13 cellular contexts compared by ENCODE assay signal in the genomic region with DNA sequence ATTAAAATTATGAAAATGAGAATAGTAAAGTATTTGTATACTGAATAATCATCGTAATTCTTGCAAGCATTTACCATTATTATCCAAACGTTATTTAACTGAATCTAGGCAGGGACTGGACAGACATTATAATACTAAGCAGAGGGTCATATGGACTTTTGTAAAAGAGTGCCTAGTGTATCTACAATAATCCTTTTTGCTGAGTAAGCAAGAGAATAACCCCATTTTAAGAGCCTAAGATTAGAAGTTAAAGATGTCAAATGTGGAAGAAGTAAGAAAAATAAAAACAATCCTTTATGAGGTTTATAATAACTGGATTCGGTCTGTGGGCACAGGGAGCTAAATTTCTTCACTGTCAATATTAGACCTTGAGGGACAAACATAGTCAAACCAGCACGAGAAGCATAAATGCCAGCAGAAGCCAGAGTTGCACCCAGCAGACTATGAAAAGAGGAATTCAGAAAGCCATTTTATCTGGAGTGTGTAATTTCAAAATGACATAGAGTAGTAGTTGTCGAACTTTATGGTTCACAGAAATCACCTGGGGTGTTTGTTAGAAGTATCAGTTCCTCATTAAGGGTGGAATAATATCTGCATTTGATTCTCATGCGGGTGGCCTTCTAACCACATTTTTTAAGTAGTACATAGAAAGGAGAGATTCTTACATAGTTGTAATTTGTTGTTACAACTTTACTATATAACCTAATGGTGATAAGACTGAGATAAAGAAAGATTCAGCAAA. TPM values are rescaled to one million over a fixed set of nuclear protein-coding genes. Genes with fewer than 3 reads are reported as not detected.
A peak's percentile ranks its signal among the peaks of the same experiment; 100 is the strongest.
DNase-seq lines count a peak whose midpoint lies in the region; ATAC-seq and TF ChIP-seq lines count a peak whose summit lies in the region.
"Had no signal": no experiment of that assay in that cellular context is flagged by ENCODE, and none has a peak within 500 bp of the region (broad histone marks: within the 10 kb centered on the region; RNA-seq: fewer than 3 reads in every experiment).

No MANE protein-coding gene starts in this region.

- peaks cover 0 to 1% (median 0%) of the 10 kb centered on the region in 3 experiments; a peak in 1 of 7 replicates for H3K36me3 Mint-ChIP-seq in H9 (ENCODE audit: insufficient read depth in 1 of 3, low read depth in 3 of 3)
- H3K36me3 Mint-ChIP-seq: CD4-positive, CD25-positive, alpha-beta regulatory T cell had no signal

- no CpG with 5 or more reads among the region's 6 CpGs for WGBS in H9 (ENCODE audit: extremely low coverage, insufficient read length, low lambda C conversion rate)

- no peak overlapping the region for H2BK20ac ChIP-seq in H9 (ENCODE audit: low read depth, low read length, poor library complexity, severe bottlenecking)

- no peak overlapping the region for H3K4me2 ChIP-seq in H9 (ENCODE audit: insufficient read depth, insufficient read length, low read length)
- H3K4me2 ChIP-seq: KMS-11 had no signal

- no peak overlapping the region for H3K27ac Mint-ChIP-seq in H9
- H3K27ac Mint-ChIP-seq: CD4-positive, CD25-positive, alpha-beta regulatory T cell; T-helper 1 cell treated with Interleukin-12 subunit alpha and Interleukin-12 subunit beta and Interleukin-4 antibody, amounts not matched to agents 30 μg/mL and 1 μg/mL, for 36 hours had no signal

- no peak overlapping the region for H3K4ac ChIP-seq in H9 (ENCODE audit: low read depth, low read length)

- no peak overlapping the region for H3K14ac ChIP-seq in H9 (ENCODE audit: insufficient read depth, low read length)

- no peak overlapping the region for H2BK5ac ChIP-seq in H9 (ENCODE audit: insufficient read length, low read length)

- peak; percentile 95 for ATAC-seq in GM18502 (IDR thresholded peaks at IDR 0.05; ENCODE audit: poor library complexity, unreplicated experiment)
- ATAC-seq in GM21360 (IDR thresholded peaks at IDR 0.05; ENCODE audit: unreplicated experiment) = peak; percentile 90
- ATAC-seq in HG03039 (IDR thresholded peaks at IDR 0.05; ENCODE audit: unreplicated experiment) = peak; percentile 92

- no peaks in the 10 kb centered on the region for H3K27me3 ChIP-seq in H9 (ENCODE audit: insufficient read depth, low read length)

- no peak overlapping the region for H4K5ac ChIP-seq in H9 (ENCODE audit: insufficient read length, low read depth, low read length)

- H2BK12ac ChIP-seq in H9 (ENCODE audit: insufficient read length, low read depth, low read length) = no peak overlapping the region

- no peaks in the 10 kb centered on the region for H4K20me1 ChIP-seq in H9 (ENCODE audit: control insufficient read depth, insufficient read depth, insufficient read length)

- no peak overlapping the region for H2AFZ ChIP-seq in H9 (ENCODE audit: low read length)

- H3K27me3 Mint-ChIP-seq in H9 (ENCODE audit: low read depth) = no peaks in the 10 kb centered on the region

- H3K27ac ChIP-seq in H9 (ENCODE audit: insufficient read length, low read depth, low read length) = no peak overlapping the region
- H3K27ac ChIP-seq: KMS-11 had no signal

- peaks cover 4% of the 10 kb centered on the region; the same call in 1 of the 2 replicates for H3K4me1 ChIP-seq in H9 (ENCODE audit: insufficient read depth, low read length)

- TF ChIP-seq CTCF in H9 (conservative IDR thresholded peaks at IDR 0.05) = no peak

- no peak overlapping the region for H4K8ac ChIP-seq in H9 (replicated peaks; ENCODE audit: insufficient read length, low read depth, low read length)

- DNase-seq in NCI-H69 (lab: John Stamatoyannopoulos, UW) (peak; percentile 25), NCI-H1105 treated with DMSO at 0.1 percent for 48 hours (lab: John Stamatoyannopoulos, UW) (no peak), H9 (no peak)
- no peak for DNase-seq in stimulated activated naive CD4-positive, alpha-beta T cell (lab: John Stamatoyannopoulos, UW)
- no peak for DNase-seq in activated CD8-positive, alpha-beta memory T cell treated with anti-CD3 and anti-CD28 coated beads, Interleukin-2, amount 50 U/mL, for 4 hours
- DNase-seq: CD4-positive, CD25-positive, alpha-beta regulatory T cell; islet precursor cell; stimulated activated CD4-positive, alpha-beta T cell treated with anti-CD3 and anti-CD28 coated beads, Interleukin-2, amount 100 ng/mL, for 48 hours had no signal

- H3K79me2 ChIP-seq in H9 (ENCODE audit: insufficient read depth, low read length) = 0 out of 2 replicates have a peak, but pooled peaks cover 2% of the 10 kb centered on the region

- no peak overlapping the region for H3T11ph ChIP-seq in H9 (ENCODE audit: low read length)

- H4K91ac ChIP-seq in H9 (ENCODE audit: insufficient read length, low read depth, low read length) = no peak overlapping the region

- no peaks in the 10 kb centered on the region for H3K9me3 ChIP-seq in H9 (ENCODE audit: control insufficient read depth, low read depth, low read length)

- no peaks in the 10 kb centered on the region for H3K79me1 ChIP-seq in H9 (ENCODE audit: insufficient read depth, low read depth, low read length, poor library complexity, severe bottlenecking)

- no peak overlapping the region for H3K9ac ChIP-seq in H9 (ENCODE audit: extremely low read depth, insufficient read length, low read length)
- H3K9ac ChIP-seq: KMS-11 had no signal

- H3K4me1 Mint-ChIP-seq in H9 = peaks cover 11 to 22% of the 10 kb centered on the region in 2 experiments
- H3K4me1 Mint-ChIP-seq: CD4-positive, CD25-positive, alpha-beta regulatory T cell had no signal

- H3K56ac ChIP-seq in H9 (ENCODE audit: insufficient read length, low read depth, low read length) = no peak overlapping the region

- no peaks in the 10 kb centered on the region for H3K9me3 Mint-ChIP-seq in H9
- H3K9me3 Mint-ChIP-seq: T-helper 1 cell treated with Interleukin-12 subunit alpha and Interleukin-12 subunit beta and Interleukin-4 antibody, amounts not matched to agents 30 μg/mL and 1 μg/mL, for 36 hours had no signal

- H3K4me3 Mint-ChIP-seq in H9 = no peak overlapping the region
- H3K4me3 Mint-ChIP-seq: CD4-positive, CD25-positive, alpha-beta regulatory T cell; T-helper 1 cell treated with Interleukin-12 subunit alpha and Interleukin-12 subunit beta and Interleukin-4 antibody, amounts not matched to agents 30 μg/mL and 1 μg/mL, for 36 hours had no signal

- H3K18ac ChIP-seq in H9 (ENCODE audit: insufficient read length, low read depth, low read length) = no peak overlapping the region

- H3K23ac ChIP-seq in H9 (ENCODE audit: insufficient read length, low read depth, low read length) = no peak overlapping the region

- no peaks in the 10 kb centered on the region for H3K23me2 ChIP-seq in H9 (ENCODE audit: insufficient read length, low read depth, low read length, poor library complexity, severe bottlenecking)

- no peak overlapping the region for H2BK120ac ChIP-seq in H9 (ENCODE audit: low read depth, low read length, poor library complexity, severe bottlenecking)

- no peak overlapping the region for H2AK5ac ChIP-seq in H9 (ENCODE audit: insufficient read length, low read length)

- H2BK15ac ChIP-seq in H9 (ENCODE audit: low read depth, low read length) = no peak overlapping the region

RNA-seq across cellular contexts. Expression of a gene that starts 39.7 kb away (rescaled TPM):
- 0.33 and 0.39 TPM in 2 replicates for total RNA-seq in H9 (2021)
